In the genomic region with DNA sequence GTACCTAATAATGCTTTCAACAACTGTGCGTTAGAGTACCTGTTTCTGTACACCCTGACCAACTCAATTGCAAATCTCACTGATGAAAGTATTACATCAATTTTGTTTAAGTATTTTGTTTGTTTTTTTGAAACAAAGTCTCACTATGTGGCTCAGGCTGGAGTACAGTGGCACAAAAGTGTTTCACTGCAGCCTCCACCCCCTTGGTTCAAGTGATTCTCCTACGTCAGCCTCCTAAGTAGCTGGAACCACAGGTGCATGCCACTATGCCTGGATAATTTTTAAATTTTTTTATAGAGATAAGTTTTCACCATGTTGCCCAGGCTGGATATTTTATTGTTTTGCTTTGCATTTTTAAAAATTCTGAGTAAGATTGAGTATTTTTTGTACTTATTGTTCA, we compare ENCODE assay signal across 1 cellular context.
TF ChIP-seq lines count a peak whose summit lies in the region.

No MANE protein-coding gene starts in this region.

TF ChIP-seq in IMR-90, 13 proteins besides CTCF, POLR2A, EP300 and RAD21 (continued from another document):
- TF ChIP-seq CEBPB (IDR thresholded peaks at IDR 0.05; ENCODE audit: low read depth, low read length) (no peak), BHLHE40 (IDR thresholded peaks at IDR 0.05; ENCODE audit: low read depth, low read length) (no peak), NFE2L2 (IDR thresholded peaks at IDR 0.05; ENCODE audit: low read depth, low read length) (no peak), SMC3 (IDR thresholded peaks at IDR 0.05; ENCODE audit: low read depth, low read length) (no peak), MAZ (IDR thresholded peaks at IDR 0.05; ENCODE audit: borderline replicate concordance, low read depth, low read length) (no peak), MXI1 (IDR thresholded peaks at IDR 0.05; ENCODE audit: borderline replicate concordance, low read depth, low read length) (no peak), CHD1 (IDR thresholded peaks at IDR 0.05; ENCODE audit: low read depth, low read length) (no peak), RCOR1 (IDR thresholded peaks at IDR 0.05; ENCODE audit: insufficient replicate concordance, low read length) (no peak), FOS (IDR thresholded peaks at IDR 0.05; ENCODE audit: low read depth, low read length) (no peak)
- TF ChIP-seq, protein P1, sequence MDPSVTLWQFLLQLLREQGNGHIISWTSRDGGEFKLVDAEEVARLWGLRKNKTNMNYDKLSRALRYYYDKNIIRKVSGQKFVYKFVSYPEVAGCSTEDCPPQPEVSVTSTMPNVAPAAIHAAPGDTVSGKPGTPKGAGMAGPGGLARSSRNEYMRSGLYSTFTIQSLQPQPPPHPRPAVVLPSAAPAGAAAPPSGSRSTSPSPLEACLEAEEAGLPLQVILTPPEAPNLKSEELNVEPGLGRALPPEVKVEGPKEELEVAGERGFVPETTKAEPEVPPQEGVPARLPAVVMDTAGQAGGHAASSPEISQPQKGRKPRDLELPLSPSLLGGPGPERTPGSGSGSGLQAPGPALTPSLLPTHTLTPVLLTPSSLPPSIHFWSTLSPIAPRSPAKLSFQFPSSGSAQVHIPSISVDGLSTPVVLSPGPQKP (IDR thresholded peaks at IDR 0.05; ENCODE audit: borderline replicate concordance, low read depth, low read length), result no peak
